Comparison of ENCODE assay signal across 23 cellular contexts in the genomic region with DNA sequence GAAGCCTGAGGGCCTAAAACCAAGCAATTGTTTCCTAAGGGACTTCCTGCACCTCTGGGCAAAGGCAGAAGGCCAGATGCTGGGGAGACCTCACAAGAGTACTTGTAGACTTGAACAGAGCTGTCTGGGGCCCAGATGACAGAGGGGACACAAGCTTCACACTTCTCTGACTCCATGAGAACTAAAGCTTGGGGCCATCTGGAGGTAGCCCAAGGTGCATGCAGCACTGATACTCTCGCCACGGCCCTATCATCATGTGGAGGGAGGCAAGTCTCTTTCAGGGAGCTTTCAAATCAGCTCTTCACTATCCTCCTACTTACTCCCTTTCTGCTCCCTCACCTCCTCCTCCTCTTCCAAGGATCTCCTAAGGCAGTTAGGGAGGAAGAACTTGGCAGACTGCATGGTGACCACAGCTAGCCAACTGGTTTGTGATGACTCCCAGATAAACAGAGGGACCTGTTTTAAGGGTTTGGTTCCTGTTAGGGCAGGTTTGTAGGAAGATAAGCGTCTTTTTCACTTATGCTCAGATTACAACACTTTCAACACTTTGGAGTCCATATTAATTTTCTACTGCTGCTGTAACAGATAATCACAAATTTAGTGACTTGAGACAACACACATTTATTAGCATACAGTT.
"Had no signal": no experiment of that assay in that cellular context is flagged by ENCODE, and none has a peak within 500 bp of the region (broad histone marks: within the 10 kb centered on the region; RNA-seq: fewer than 3 reads in every experiment).

No MANE protein-coding gene starts in this region.

- H3K9me3 Mint-ChIP-seq: activated B cell treated with CpG ODN at 0.5 μM for 24 hours; activated CD4-positive, alpha-beta memory T cell treated with anti-CD3 and anti-CD28 coated beads for 36 hours; activated naive CD8-positive, alpha-beta T cell treated with anti-CD3 and anti-CD28 coated beads for 36 hours; activated T-helper 17 cell treated with anti-CD3 and anti-CD28 coated beads, Interleukin-2, amount 50 U/mL, for 72 hours; central memory CD8-positive, alpha-beta T cell; T-helper 2 cell treated with Interferon-gamma antibody and Interleukin-4, amounts not matched to agents 5 μg/mL and 100 μg/mL, for 36 hours had no signal

- H3K4me3 Mint-ChIP-seq: activated B cell treated with CpG ODN at 0.5 μM for 24 hours; activated CD4-positive, alpha-beta memory T cell treated with anti-CD3 and anti-CD28 coated beads for 36 hours; activated CD8-positive, alpha-beta memory T cell treated with anti-CD3 and anti-CD28 coated beads, Interleukin-2, amount 10 ng/mL, durations not matched to agents 7 days and 5 days; activated naive CD8-positive, alpha-beta T cell treated with anti-CD3 and anti-CD28 coated beads for 36 hours; activated T-helper 17 cell treated with anti-CD3 and anti-CD28 coated beads, Interleukin-2, amount 50 U/mL, for 72 hours; brain; central memory CD8-positive, alpha-beta T cell; T-helper 2 cell treated with Interferon-gamma antibody and Interleukin-4, amounts not matched to agents 5 μg/mL and 100 μg/mL, for 36 hours had no signal

- H3K4me1 Mint-ChIP-seq: activated T-helper 17 cell treated with anti-CD3 and anti-CD28 coated beads, Interleukin-2, amount 50 U/mL, for 72 hours; brain; central memory CD8-positive, alpha-beta T cell had no signal

- DNase-seq: activated B cell treated with CpG ODN at 0.5 μM for 24 hours; activated CD4-positive, alpha-beta memory T cell treated with anti-CD3 and anti-CD28 coated beads for 36 hours; activated CD4-positive, alpha-beta T cell treated with anti-CD3 and anti-CD28 coated beads for 4 hours; activated CD8-positive, alpha-beta memory T cell treated with anti-CD3 and anti-CD28 coated beads, Interleukin-2, amount 10 ng/mL, durations not matched to agents 7 days and 5 days; activated naive CD4-positive, alpha-beta T cell; activated naive CD8-positive, alpha-beta T cell treated with anti-CD3 and anti-CD28 coated beads for 36 hours; activated T-cell treated with anti-CD3 and anti-CD28 coated beads, Interleukin-2, amount 50 U/mL, for 1 hour; amygdala; colonic mucosa; gastrocnemius medialis; head of caudate nucleus; occipital lobe; retina; stimulated activated CD8-positive, alpha-beta memory T cell treated with anti-CD3 and anti-CD28 coated beads, Interleukin-4, amount 100 ng/mL, for 48 hours; stimulated activated naive CD4-positive, alpha-beta T cell; substantia nigra; tibial artery had no signal

- H3K4me3 ChIP-seq: colonic mucosa, gastrocnemius medialis, tibial artery had no signal

- H3K27ac Mint-ChIP-seq: activated B cell treated with CpG ODN at 0.5 μM for 24 hours; activated CD4-positive, alpha-beta memory T cell treated with anti-CD3 and anti-CD28 coated beads for 36 hours; activated CD8-positive, alpha-beta memory T cell treated with anti-CD3 and anti-CD28 coated beads, Interleukin-2, amount 10 ng/mL, durations not matched to agents 7 days and 5 days; activated naive CD8-positive, alpha-beta T cell treated with anti-CD3 and anti-CD28 coated beads for 36 hours; activated T-helper 17 cell treated with anti-CD3 and anti-CD28 coated beads, Interleukin-2, amount 50 U/mL, for 72 hours; brain; T-helper 2 cell treated with Interferon-gamma antibody and Interleukin-4, amounts not matched to agents 5 μg/mL and 100 μg/mL, for 36 hours had no signal

- H3K36me3 Mint-ChIP-seq: activated CD4-positive, alpha-beta memory T cell treated with anti-CD3 and anti-CD28 coated beads for 36 hours; activated CD8-positive, alpha-beta memory T cell treated with anti-CD3 and anti-CD28 coated beads, Interleukin-2, amount 10 ng/mL, durations not matched to agents 7 days and 5 days; activated naive CD8-positive, alpha-beta T cell treated with anti-CD3 and anti-CD28 coated beads for 36 hours; brain had no signal

- ATAC-seq: activated CD8-positive, alpha-beta memory T cell treated with anti-CD3 and anti-CD28 coated beads, Interleukin-2, amount 10 ng/mL, durations not matched to agents 7 days and 5 days; activated T-helper 17 cell treated with anti-CD3 and anti-CD28 coated beads, Interleukin-2, amount 50 U/mL, for 72 hours; esophagus mucosa; gastrocnemius medialis; left lobe of liver had no signal

- H3K27me3 Mint-ChIP-seq: activated B cell treated with CpG ODN at 0.5 μM for 24 hours; activated CD4-positive, alpha-beta memory T cell treated with anti-CD3 and anti-CD28 coated beads for 36 hours; activated CD8-positive, alpha-beta memory T cell treated with anti-CD3 and anti-CD28 coated beads, Interleukin-2, amount 10 ng/mL, durations not matched to agents 7 days and 5 days; activated naive CD8-positive, alpha-beta T cell treated with anti-CD3 and anti-CD28 coated beads for 36 hours; activated T-helper 17 cell treated with anti-CD3 and anti-CD28 coated beads, Interleukin-2, amount 50 U/mL, for 72 hours; central memory CD8-positive, alpha-beta T cell had no signal
